In the genomic region with DNA sequence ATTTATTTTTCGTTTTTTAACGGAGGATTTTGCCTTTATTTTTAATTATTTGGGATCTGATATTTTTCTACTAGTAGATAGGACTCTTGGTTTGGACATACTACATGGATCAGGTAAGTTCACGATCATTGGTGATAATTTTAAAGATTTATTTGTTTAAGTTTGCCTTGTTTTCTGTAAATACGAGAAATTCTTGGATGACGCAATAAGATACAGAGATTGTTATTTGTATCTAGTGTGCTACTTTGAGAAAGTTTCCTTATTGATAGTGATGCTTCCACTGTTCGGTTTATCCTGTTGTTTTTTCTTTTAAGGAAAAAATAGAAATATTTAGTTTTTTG, we compare ENCODE assay signal across 1 cellular context.
TF ChIP-seq lines count a peak whose summit lies in the region.

No MANE protein-coding gene starts in this region.

TF ChIP-seq in K562, 482 proteins besides CTCF, POLR2A, EP300 and RAD21 (continued from another document):
- TF ChIP-seq ZNF592 (IDR thresholded peaks at IDR 0.05) (0 out of 2 replicates have a peak, but pooled peaks have one; percentile 23), CEBPG (CRISPR knock-in tag; IDR thresholded peaks at IDR 0.05) (no peak), CEBPG (tag; conservative IDR thresholded peaks at IDR 0.05 in 1 of 2, IDR thresholded peaks at IDR 0.05 in 1 of 2) (peak; percentile 92 to 99), GABPB2 (CRISPR knock-in tag; conservative IDR thresholded peaks at IDR 0.05) (no peak), BRD4 (IDR thresholded peaks at IDR 0.05) (0 out of 2 replicates have a peak, but pooled peaks have one; percentile 4), CTBP1 (IDR thresholded peaks at IDR 0.05; ENCODE audit: borderline replicate concordance) (no peak), THRAP3 (IDR thresholded peaks at IDR 0.05; ENCODE audit: borderline replicate concordance) (no peak; the same call in 1 of the 2 replicates), ZNF311 (CRISPR knock-in tag; IDR thresholded peaks at IDR 0.05) (no peak), USF1 (CRISPR knock-in tag; IDR thresholded peaks at IDR 0.05) (no peak), HLTF (IDR thresholded peaks at IDR 0.05) (peak; percentile 30; the same call in 1 of the 2 replicates), ATF4 (CRISPR knock-in tag; IDR thresholded peaks at IDR 0.05) (peak; percentile 89), SLC30A9 (CRISPR knock-in tag; IDR thresholded peaks at IDR 0.05) (no peak), MEF2A (IDR thresholded peaks at IDR 0.05; ENCODE audit: control insufficient read depth, low read depth, low read length) (no peak), FOXA3 (CRISPR knock-in tag; conservative IDR thresholded peaks at IDR 0.05 in 1 of 2, IDR thresholded peaks at IDR 0.05 in 1 of 2) (no peak), MYC (IDR thresholded peaks at IDR 0.05; ENCODE audit: low read depth, low read length) (peak; percentile 14; the same call in 1 of the 2 replicates), MYC (CRISPR knock-in tag; IDR thresholded peaks at IDR 0.05; ENCODE audit: borderline replicate concordance, low read depth) (no peak), ZBTB40 (IDR thresholded peaks at IDR 0.05) (peak; percentile 71), ZBTB40 (CRISPR knock-in tag; IDR thresholded peaks at IDR 0.05) (no peak; the same call in 1 of the 2 replicates), MLLT1 (IDR thresholded peaks at IDR 0.05) (peak in 1 of 2 experiments; percentile 59; a peak in 2 of 4 replicates), FOXK2 (conservative IDR thresholded peaks at IDR 0.05 in 1 of 2, IDR thresholded peaks at IDR 0.05 in 1 of 2; ENCODE audit: low read depth in 2 of 2) (peak in 1 of 2 experiments; percentile 15; a peak in 1 of 4 replicates), MTA1 (IDR thresholded peaks at IDR 0.05; ENCODE audit: borderline replicate concordance) (no peak), ZKSCAN1 (IDR thresholded peaks at IDR 0.05; ENCODE audit: low read depth, low read length) (no peak), CEBPB (tag; IDR thresholded peaks at IDR 0.05) (peak; percentile 93), ZSCAN29 (IDR thresholded peaks at IDR 0.05) (no peak), ZNF354B (CRISPR knock-in tag; IDR thresholded peaks at IDR 0.05) (no peak), POLR2H (tag; IDR thresholded peaks at IDR 0.05; ENCODE audit: low read depth) (peak; percentile 67)
- TF ChIP-seq, protein P1, sequence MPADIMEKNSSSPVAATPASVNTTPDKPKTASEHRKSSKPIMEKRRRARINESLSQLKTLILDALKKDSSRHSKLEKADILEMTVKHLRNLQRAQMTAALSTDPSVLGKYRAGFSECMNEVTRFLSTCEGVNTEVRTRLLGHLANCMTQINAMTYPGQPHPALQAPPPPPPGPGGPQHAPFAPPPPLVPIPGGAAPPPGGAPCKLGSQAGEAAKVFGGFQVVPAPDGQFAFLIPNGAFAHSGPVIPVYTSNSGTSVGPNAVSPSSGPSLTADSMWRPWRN (IDR thresholded peaks at IDR 0.05; ENCODE audit: low read depth): no peak; the same call in 1 of the 2 replicates
- TF ChIP-seq, protein P2, sequence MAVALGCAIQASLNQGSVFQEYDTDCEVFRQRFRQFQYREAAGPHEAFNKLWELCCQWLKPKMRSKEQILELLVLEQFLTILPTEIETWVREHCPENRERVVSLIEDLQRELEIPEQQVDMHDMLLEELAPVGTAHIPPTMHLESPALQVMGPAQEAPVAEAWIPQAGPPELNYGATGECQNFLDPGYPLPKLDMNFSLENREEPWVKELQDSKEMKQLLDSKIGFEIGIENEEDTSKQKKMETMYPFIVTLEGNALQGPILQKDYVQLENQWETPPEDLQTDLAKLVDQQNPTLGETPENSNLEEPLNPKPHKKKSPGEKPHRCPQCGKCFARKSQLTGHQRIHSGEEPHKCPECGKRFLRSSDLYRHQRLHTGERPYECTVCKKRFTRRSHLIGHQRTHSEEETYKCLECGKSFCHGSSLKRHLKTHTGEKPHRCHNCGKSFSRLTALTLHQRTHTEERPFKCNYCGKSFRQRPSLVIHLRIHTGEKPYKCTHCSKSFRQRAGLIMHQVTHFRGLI (CRISPR knock-in tag; IDR thresholded peaks at IDR 0.05): no peak
- TF ChIP-seq, protein P3, sequence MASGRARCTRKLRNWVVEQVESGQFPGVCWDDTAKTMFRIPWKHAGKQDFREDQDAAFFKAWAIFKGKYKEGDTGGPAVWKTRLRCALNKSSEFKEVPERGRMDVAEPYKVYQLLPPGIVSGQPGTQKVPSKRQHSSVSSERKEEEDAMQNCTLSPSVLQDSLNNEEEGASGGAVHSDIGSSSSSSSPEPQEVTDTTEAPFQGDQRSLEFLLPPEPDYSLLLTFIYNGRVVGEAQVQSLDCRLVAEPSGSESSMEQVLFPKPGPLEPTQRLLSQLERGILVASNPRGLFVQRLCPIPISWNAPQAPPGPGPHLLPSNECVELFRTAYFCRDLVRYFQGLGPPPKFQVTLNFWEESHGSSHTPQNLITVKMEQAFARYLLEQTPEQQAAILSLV (tag; IDR thresholded peaks at IDR 0.05): peak; percentile 84
